1 cellular context compared by ENCODE assay signal in genomic region chr5:78792342-78793055, GRCh38.
TF ChIP-seq lines count a peak whose summit lies in the region.

No MANE protein-coding gene starts in this region.

TF ChIP-seq in GM12878, 131 proteins besides CTCF, POLR2A, EP300 and RAD21 (continued from another document):
- TF ChIP-seq, protein P1, sequence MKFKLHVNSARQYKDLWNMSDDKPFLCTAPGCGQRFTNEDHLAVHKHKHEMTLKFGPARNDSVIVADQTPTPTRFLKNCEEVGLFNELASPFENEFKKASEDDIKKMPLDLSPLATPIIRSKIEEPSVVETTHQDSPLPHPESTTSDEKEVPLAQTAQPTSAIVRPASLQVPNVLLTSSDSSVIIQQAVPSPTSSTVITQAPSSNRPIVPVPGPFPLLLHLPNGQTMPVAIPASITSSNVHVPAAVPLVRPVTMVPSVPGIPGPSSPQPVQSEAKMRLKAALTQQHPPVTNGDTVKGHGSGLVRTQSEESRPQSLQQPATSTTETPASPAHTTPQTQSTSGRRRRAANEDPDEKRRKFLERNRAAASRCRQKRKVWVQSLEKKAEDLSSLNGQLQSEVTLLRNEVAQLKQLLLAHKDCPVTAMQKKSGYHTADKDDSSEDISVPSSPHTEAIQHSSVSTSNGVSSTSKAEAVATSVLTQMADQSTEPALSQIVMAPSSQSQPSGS (IDR thresholded peaks at IDR 0.05; ENCODE audit: low read length): 0 out of 2 replicates have a peak, but pooled peaks have one; percentile 23
- TF ChIP-seq TCF3 (IDR thresholded peaks at IDR 0.05; ENCODE audit: borderline replicate concordance, insufficient read depth, low read depth, low read length): 0 out of 2 replicates have a peak, but pooled peaks have one; percentile 36
TF ChIP-seq in GM12878: peak in this region for 13.
